ENCODE assay signal across 16 cellular contexts in the genomic region with DNA sequence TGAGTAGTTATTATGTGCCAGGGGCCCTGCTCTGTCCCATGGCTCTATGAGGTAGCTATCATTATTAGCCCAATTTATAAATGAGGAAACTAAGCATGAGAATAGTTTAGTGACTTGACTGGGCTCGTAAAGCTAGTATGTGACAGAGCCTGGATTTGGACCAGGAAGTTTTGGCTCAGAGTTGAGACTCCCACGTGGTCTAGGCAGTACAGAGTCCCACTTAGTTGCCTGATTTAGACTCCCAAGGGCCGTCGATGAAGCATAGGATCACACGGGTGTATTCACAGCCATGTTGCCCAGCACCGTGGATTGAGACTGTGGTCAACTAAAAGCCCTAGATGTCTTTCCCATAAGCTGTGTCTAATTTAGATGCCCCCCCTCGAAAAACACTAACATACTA.
DNase-seq lines count a peak whose midpoint lies in the region; ATAC-seq and TF ChIP-seq lines count a peak whose summit lies in the region.
"Had no signal": no experiment of that assay in that cellular context is flagged by ENCODE, and none has a peak within 500 bp of the region (broad histone marks: within the 10 kb centered on the region; RNA-seq: fewer than 3 reads in every experiment).

No MANE protein-coding gene starts in this region.

- H3K36me3 ChIP-seq in right atrium auricular region (no peaks in the 10 kb centered on the region), left ventricle myocardium inferior (no peaks in the 10 kb centered on the region), SJCRH30 (no peaks in the 10 kb centered on the region)
- H3K36me3 ChIP-seq: BLaER1 had no signal

- intact Hi-C loops in Right ventricle myocardium inferior (cut with DNase I) (no loop called here), Right ventricle myocardium superior (cut with DNase I) (no loop called here), left ventricle myocardium inferior (cut with micrococcal nuclease) (no loop called here)

- H3K27ac ChIP-seq in right atrium auricular region (peak overlapping the region in 1 of 2 donors; percentile 8), left ventricle myocardium inferior (replicated peaks) (peak overlapping the region; percentile 60), SJCRH30 (no peak overlapping the region)
- H3K27ac ChIP-seq: 22Rv1, BLaER1 had no signal

- DNase-seq in Right ventricle myocardium inferior (ENCODE audit: missing footprints) (no peak), right atrium auricular region (ENCODE audit: low spot score) (no peak), Right ventricle myocardium superior (no peak), left ventricle myocardium inferior (no peak), mesenteric fat pad (ENCODE audit: low spot score) (peak; percentile 20), SJCRH30 (no peak)
- DNase-seq in activated T-cell treated with anti-CD3 and anti-CD28 coated beads, Interleukin-2, amount 50 U/mL, for 48 hours: no peak
- DNase-seq: Caco-2; CD8-positive, alpha-beta memory T cell; DND-41; GF-D8; GOT3; H9 had no signal

- H3K9me3 ChIP-seq in right atrium auricular region (no peaks in the 10 kb centered on the region), left ventricle myocardium inferior (replicated peaks) (no peaks in the 10 kb centered on the region), SJCRH30 (replicated peaks) (no peaks in the 10 kb centered on the region)
- H3K9me3 ChIP-seq: BLaER1, Caco-2 had no signal

- ATAC-seq in Right ventricle myocardium inferior: peak; percentile 93
- ATAC-seq in Right ventricle myocardium superior (ENCODE audit: poor library complexity): peak; percentile 91
- ATAC-seq in GM19467 (IDR thresholded peaks at IDR 0.05; ENCODE audit: unreplicated experiment): no peak

- TF ChIP-seq CTCF in right atrium auricular region (IDR thresholded peaks at IDR 0.05) (no peak), left ventricle myocardium inferior (IDR thresholded peaks at IDR 0.05; ENCODE audit: borderline replicate concordance) (no peak)

- peaks cover 0 to 5% of the 10 kb centered on the region in 2 donors for H3K4me1 ChIP-seq in right atrium auricular region
- H3K4me1 ChIP-seq in left ventricle myocardium inferior: peaks cover 23% of the 10 kb centered on the region
- no peaks in the 10 kb centered on the region for H3K4me1 ChIP-seq in SJCRH30
- H3K4me1 ChIP-seq: BLaER1, Caco-2 had no signal

- H3K27me3 ChIP-seq in right atrium auricular region (no peaks in the 10 kb centered on the region), left ventricle myocardium inferior (ENCODE audit: low read depth) (no peaks in the 10 kb centered on the region), SJCRH30 (no peaks in the 10 kb centered on the region)
- H3K27me3 ChIP-seq: BLaER1 had no signal

- H3K4me3 ChIP-seq in right atrium auricular region (no peak overlapping the region), left ventricle myocardium inferior (no peak overlapping the region), SJCRH30 (no peak overlapping the region)
- H3K4me3 ChIP-seq: BLaER1 had no signal
